In genomic region chr15:64092864-64093626, GRCh38 we compare ENCODE assay signal across 1 cellular context.
TF ChIP-seq lines count a peak whose summit lies in the region.

No MANE protein-coding gene starts in this region.

TF ChIP-seq in HepG2, 621 proteins besides CTCF, POLR2A, EP300 and RAD21 (continues in another document):
- TF ChIP-seq ZNF317 (CRISPR knock-in tag; IDR thresholded peaks at IDR 0.05) (0 out of 2 replicates have a peak, but pooled peaks have one; percentile 1), FLYWCH1 (CRISPR knock-in tag; IDR thresholded peaks at IDR 0.05) (no peak), NFYC (CRISPR knock-in tag; IDR thresholded peaks at IDR 0.05) (no peak), ZSCAN5A (CRISPR knock-in tag; IDR thresholded peaks at IDR 0.05; ENCODE audit: borderline replicate concordance) (no peak), STAG1 (CRISPR knock-in tag; IDR thresholded peaks at IDR 0.05) (0 out of 2 replicates have a peak, but pooled peaks have one; percentile 12), MAZ (IDR thresholded peaks at IDR 0.05; ENCODE audit: borderline replicate concordance, low read depth, low read length) (no peak), MAZ (CRISPR knock-in tag; IDR thresholded peaks at IDR 0.05; ENCODE audit: low read depth) (no peak), ZNF460 (CRISPR knock-in tag; IDR thresholded peaks at IDR 0.05; ENCODE audit: borderline replicate concordance) (no peak), PAF1 (CRISPR knock-in tag; IDR thresholded peaks at IDR 0.05) (no peak), ERF (CRISPR knock-in tag; IDR thresholded peaks at IDR 0.05) (no peak; the same call in none of the 2 replicates), FOXC1 (CRISPR knock-in tag; IDR thresholded peaks at IDR 0.05; ENCODE audit: borderline replicate concordance) (0 out of 2 replicates have a peak, but pooled peaks have one; percentile 21), RFX5 (IDR thresholded peaks at IDR 0.05; ENCODE audit: low read depth, low read length) (no peak), ZNF549 (CRISPR knock-in tag; IDR thresholded peaks at IDR 0.05) (no peak), ZNF335 (CRISPR knock-in tag; IDR thresholded peaks at IDR 0.05) (peak; percentile 97; the same call in 1 of the 2 replicates), ZNF263 (CRISPR knock-in tag; IDR thresholded peaks at IDR 0.05) (no peak), ISX (CRISPR knock-in tag; conservative IDR thresholded peaks at IDR 0.05) (no peak), ZNF484 (CRISPR knock-in tag; IDR thresholded peaks at IDR 0.05; ENCODE audit: borderline replicate concordance, low read depth) (no peak), RBM39 (IDR thresholded peaks at IDR 0.05; ENCODE audit: low read depth, low read length, poor library complexity, severe bottlenecking) (no peak), ATRX (CRISPR knock-in tag; IDR thresholded peaks at IDR 0.05; ENCODE audit: borderline replicate concordance) (no peak), ZNF704 (CRISPR knock-in tag; IDR thresholded peaks at IDR 0.05; ENCODE audit: borderline replicate concordance) (no peak), ZNF543 (CRISPR knock-in tag; IDR thresholded peaks at IDR 0.05) (no peak), ZSCAN12 (CRISPR knock-in tag; IDR thresholded peaks at IDR 0.05) (0 out of 2 replicates have a peak, but pooled peaks have one; percentile 57), ZSCAN30 (CRISPR knock-in tag; IDR thresholded peaks at IDR 0.05) (no peak), KLF15 (CRISPR knock-in tag; IDR thresholded peaks at IDR 0.05; ENCODE audit: borderline replicate concordance) (no peak), MEIS1 (CRISPR knock-in tag; IDR thresholded peaks at IDR 0.05; ENCODE audit: borderline replicate concordance) (no peak), ZNF564 (CRISPR knock-in tag; IDR thresholded peaks at IDR 0.05) (no peak), GLI4 (CRISPR knock-in tag; IDR thresholded peaks at IDR 0.05; ENCODE audit: borderline replicate concordance) (no peak), SALL1 (CRISPR knock-in tag; IDR thresholded peaks at IDR 0.05) (no peak), SIN3B (IDR thresholded peaks at IDR 0.05; ENCODE audit: low read length) (no peak), CHD4 (IDR thresholded peaks at IDR 0.05; ENCODE audit: borderline replicate concordance, low read length) (no peak), ZNF747 (CRISPR knock-in tag; IDR thresholded peaks at IDR 0.05; ENCODE audit: borderline replicate concordance) (no peak), NR2F1 (CRISPR knock-in tag; IDR thresholded peaks at IDR 0.05) (no peak), TCF12 (IDR thresholded peaks at IDR 0.05) (no peak), TCF12 (CRISPR knock-in tag; IDR thresholded peaks at IDR 0.05) (no peak), ZNF570 (CRISPR knock-in tag; IDR thresholded peaks at IDR 0.05; ENCODE audit: borderline replicate concordance) (no peak), ZNF775 (CRISPR knock-in tag; IDR thresholded peaks at IDR 0.05; ENCODE audit: borderline replicate concordance) (no peak), ZXDC (CRISPR knock-in tag; IDR thresholded peaks at IDR 0.05) (no peak), SRF (IDR thresholded peaks at IDR 0.05; ENCODE audit: low read depth, low read length) (no peak), LCORL (IDR thresholded peaks at IDR 0.05) (no peak), LCORL (CRISPR knock-in tag; IDR thresholded peaks at IDR 0.05) (no peak; the same call in 1 of the 2 replicates), ZBTB37 (CRISPR knock-in tag; IDR thresholded peaks at IDR 0.05) (no peak), FOXK2 (IDR thresholded peaks at IDR 0.05) (no peak)
- TF ChIP-seq, protein P1, sequence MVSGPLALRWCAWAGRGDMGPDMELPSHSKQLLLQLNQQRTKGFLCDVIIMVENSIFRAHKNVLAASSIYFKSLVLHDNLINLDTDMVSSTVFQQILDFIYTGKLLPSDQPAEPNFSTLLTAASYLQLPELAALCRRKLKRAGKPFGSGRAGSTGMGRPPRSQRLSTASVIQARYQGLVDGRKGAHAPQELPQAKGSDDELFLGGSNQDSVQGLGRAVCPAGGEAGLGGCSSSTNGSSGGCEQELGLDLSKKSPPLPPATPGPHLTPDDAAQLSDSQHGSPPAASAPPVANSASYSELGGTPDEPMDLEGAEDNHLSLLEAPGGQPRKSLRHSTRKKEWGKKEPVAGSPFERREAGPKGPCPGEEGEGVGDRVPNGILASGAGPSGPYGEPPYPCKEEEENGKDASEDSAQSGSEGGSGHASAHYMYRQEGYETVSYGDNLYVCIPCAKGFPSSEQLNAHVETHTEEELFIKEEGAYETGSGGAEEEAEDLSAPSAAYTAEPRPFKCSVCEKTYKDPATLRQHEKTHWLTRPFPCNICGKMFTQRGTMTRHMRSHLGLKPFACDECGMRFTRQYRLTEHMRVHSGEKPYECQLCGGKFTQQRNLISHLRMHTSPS (CRISPR knock-in tag; IDR thresholded peaks at IDR 0.05; ENCODE audit: low read depth) = 0 out of 2 replicates have a peak, but pooled peaks have one; percentile 25
- TF ChIP-seq, protein P2, sequence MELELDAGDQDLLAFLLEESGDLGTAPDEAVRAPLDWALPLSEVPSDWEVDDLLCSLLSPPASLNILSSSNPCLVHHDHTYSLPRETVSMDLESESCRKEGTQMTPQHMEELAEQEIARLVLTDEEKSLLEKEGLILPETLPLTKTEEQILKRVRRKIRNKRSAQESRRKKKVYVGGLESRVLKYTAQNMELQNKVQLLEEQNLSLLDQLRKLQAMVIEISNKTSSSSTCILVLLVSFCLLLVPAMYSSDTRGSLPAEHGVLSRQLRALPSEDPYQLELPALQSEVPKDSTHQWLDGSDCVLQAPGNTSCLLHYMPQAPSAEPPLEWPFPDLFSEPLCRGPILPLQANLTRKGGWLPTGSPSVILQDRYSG (CRISPR knock-in tag; IDR thresholded peaks at IDR 0.05) = no peak
- TF ChIP-seq, protein P3, sequence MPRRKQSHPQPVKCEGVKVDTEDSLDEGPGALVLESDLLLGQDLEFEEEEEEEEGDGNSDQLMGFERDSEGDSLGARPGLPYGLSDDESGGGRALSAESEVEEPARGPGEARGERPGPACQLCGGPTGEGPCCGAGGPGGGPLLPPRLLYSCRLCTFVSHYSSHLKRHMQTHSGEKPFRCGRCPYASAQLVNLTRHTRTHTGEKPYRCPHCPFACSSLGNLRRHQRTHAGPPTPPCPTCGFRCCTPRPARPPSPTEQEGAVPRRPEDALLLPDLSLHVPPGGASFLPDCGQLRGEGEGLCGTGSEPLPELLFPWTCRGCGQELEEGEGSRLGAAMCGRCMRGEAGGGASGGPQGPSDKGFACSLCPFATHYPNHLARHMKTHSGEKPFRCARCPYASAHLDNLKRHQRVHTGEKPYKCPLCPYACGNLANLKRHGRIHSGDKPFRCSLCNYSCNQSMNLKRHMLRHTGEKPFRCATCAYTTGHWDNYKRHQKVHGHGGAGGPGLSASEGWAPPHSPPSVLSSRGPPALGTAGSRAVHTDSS (CRISPR knock-in tag; conservative IDR thresholded peaks at IDR 0.05) = no peak
- TF ChIP-seq, protein P4, sequence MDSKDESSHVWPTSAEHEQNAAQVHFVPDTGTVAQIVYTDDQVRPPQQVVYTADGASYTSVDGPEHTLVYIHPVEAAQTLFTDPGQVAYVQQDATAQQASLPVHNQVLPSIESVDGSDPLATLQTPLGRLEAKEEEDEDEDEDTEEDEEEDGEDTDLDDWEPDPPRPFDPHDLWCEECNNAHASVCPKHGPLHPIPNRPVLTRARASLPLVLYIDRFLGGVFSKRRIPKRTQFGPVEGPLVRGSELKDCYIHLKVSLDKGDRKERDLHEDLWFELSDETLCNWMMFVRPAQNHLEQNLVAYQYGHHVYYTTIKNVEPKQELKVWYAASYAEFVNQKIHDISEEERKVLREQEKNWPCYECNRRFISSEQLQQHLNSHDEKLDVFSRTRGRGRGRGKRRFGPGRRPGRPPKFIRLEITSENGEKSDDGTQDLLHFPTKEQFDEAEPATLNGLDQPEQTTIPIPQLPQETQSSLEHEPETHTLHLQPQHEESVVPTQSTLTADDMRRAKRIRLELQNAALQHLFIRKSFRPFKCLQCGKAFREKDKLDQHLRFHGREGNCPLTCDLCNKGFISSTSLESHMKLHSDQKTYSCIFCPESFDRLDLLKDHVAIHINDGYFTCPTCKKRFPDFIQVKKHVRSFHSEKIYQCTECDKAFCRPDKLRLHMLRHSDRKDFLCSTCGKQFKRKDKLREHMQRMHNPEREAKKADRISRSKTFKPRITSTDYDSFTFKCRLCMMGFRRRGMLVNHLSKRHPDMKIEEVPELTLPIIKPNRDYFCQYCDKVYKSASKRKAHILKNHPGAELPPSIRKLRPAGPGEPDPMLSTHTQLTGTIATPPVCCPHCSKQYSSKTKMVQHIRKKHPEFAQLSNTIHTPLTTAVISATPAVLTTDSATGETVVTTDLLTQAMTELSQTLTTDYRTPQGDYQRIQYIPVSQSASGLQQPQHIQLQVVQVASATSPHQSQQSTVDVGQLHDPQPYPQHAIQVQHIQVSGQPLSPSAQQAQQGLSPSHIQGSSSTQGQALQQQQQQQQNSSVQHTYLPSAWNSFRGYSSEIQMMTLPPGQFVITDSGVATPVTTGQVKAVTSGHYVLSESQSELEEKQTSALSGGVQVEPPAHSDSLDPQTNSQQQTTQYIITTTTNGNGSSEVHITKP (CRISPR knock-in tag; IDR thresholded peaks at IDR 0.05; ENCODE audit: low read depth) = no peak
- TF ChIP-seq, protein P5, sequence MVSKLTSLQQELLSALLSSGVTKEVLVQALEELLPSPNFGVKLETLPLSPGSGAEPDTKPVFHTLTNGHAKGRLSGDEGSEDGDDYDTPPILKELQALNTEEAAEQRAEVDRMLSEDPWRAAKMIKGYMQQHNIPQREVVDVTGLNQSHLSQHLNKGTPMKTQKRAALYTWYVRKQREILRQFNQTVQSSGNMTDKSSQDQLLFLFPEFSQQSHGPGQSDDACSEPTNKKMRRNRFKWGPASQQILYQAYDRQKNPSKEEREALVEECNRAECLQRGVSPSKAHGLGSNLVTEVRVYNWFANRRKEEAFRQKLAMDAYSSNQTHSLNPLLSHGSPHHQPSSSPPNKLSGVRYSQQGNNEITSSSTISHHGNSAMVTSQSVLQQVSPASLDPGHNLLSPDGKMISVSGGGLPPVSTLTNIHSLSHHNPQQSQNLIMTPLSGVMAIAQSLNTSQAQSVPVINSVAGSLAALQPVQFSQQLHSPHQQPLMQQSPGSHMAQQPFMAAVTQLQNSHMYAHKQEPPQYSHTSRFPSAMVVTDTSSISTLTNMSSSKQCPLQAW (CRISPR knock-in tag; IDR thresholded peaks at IDR 0.05) = no peak
- TF ChIP-seq, protein P6, sequence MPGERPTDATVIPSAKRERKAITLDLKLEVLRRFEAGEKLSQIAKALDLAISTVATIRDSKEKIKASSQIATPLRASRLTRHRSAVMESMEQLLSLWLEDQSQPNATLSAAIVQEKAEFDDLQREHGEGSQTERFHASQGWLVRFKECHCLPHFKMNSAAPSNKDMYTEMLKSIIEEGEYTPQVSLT (CRISPR knock-in tag; IDR thresholded peaks at IDR 0.05; ENCODE audit: borderline replicate concordance, low read depth) = no peak
- TF ChIP-seq, protein P7, sequence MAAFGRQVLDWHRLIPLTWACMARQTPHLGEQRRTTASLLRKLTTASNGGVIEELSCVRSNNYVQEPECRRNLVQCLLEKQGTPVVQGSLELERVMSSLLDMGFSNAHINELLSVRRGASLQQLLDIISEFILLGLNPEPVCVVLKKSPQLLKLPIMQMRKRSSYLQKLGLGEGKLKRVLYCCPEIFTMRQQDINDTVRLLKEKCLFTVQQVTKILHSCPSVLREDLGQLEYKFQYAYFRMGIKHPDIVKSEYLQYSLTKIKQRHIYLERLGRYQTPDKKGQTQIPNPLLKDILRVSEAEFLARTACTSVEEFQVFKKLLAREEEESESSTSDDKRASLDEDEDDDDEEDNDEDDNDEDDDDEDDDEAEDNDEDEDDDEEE (CRISPR knock-in tag; IDR thresholded peaks at IDR 0.05) = no peak
